Comparison of ENCODE assay signal across 8 cellular contexts in the genomic region with DNA sequence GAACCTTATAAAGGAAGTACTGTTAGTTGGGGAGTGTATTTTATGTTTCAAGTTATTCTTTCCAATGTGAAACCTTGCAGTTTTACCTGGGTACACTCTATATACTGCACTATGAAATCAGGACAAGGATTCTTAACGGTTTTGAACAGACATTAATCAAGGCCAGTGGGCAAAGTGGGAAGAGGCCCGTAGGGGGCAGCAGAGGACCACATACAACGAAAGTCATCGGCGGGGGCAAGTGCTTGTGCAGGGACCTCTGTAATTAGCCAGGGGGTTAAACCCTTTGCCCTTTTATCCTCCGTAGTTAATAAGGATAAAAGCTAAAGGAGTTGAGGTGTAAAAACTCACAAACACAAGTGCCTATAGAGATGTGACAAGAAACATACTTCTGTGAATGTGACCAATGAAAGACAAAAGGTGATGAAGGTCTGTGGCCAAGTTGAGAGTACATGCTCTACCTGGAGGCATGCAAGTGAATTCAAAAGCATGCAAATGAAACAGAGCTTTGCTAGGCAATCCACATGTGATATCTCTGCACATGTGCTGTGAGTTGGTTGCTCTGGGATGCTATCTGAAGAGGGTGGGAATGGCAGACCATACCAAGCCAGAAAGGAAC.
DNase-seq lines count a peak whose midpoint lies in the region; ATAC-seq and TF ChIP-seq lines count a peak whose summit lies in the region.

No MANE protein-coding gene starts in this region.

- peaks cover 6% of the 10 kb centered on the region for H3K27me3 Mint-ChIP-seq in activated CD4-positive, alpha-beta memory T cell treated with anti-CD3 and anti-CD28 coated beads, Interleukin-2, amount 10 ng/mL, durations not matched to agents 7 days and 5 days
- H3K27me3 Mint-ChIP-seq in naive B cell = no peaks in the 10 kb centered on the region

- no peak overlapping the region for H3K4me3 ChIP-seq in AG09309 (ENCODE audit: control insufficient read depth, low read depth, low read length)

- no peaks in the 10 kb centered on the region for H3K4me1 Mint-ChIP-seq in activated CD4-positive, alpha-beta memory T cell treated with anti-CD3 and anti-CD28 coated beads, Interleukin-2, amount 10 ng/mL, durations not matched to agents 7 days and 5 days
- peaks cover 7 to 9% (median 8%) of the 10 kb centered on the region in 3 donors for H3K4me1 Mint-ChIP-seq in naive B cell

- H3K27ac Mint-ChIP-seq in activated CD4-positive, alpha-beta memory T cell treated with anti-CD3 and anti-CD28 coated beads, Interleukin-2, amount 10 ng/mL, durations not matched to agents 7 days and 5 days = no peak overlapping the region
- H3K27ac Mint-ChIP-seq in naive B cell = no peak overlapping the region

- H3K4me3 Mint-ChIP-seq in activated CD4-positive, alpha-beta memory T cell treated with anti-CD3 and anti-CD28 coated beads, Interleukin-2, amount 10 ng/mL, durations not matched to agents 7 days and 5 days = no peak overlapping the region
- peak overlapping the region in 4 of 8 donors; percentile 9 to 40 (median 22) for H3K4me3 Mint-ChIP-seq in naive B cell

- no peak for TF ChIP-seq POLR2A in erythroblast (IDR thresholded peaks at IDR 0.05; ENCODE audit: low read length)

- DNase-seq in AG09309 (ENCODE audit: low read depth) (peak; percentile 1), NCI-H460 (ENCODE audit: extremely low read depth, low read depth) (peak; percentile 30), erythroblast (lab: John Stamatoyannopoulos, UW) (peak; percentile 65 to 83), naive B cell (peak; percentile 65), stromal cell of bone marrow (ENCODE audit: low read depth) (peak; percentile 17)
- peak; percentile 60 for DNase-seq in activated CD4-positive, alpha-beta memory T cell treated with anti-CD3 and anti-CD28 coated beads, Interleukin-2, amount 10 ng/mL, durations not matched to agents 7 days and 5 days

- no peaks in the 10 kb centered on the region for H3K36me3 Mint-ChIP-seq in activated CD4-positive, alpha-beta memory T cell treated with anti-CD3 and anti-CD28 coated beads, Interleukin-2, amount 10 ng/mL, durations not matched to agents 7 days and 5 days (ENCODE audit: low read depth)
- H3K36me3 Mint-ChIP-seq in naive B cell = no peaks in the 10 kb centered on the region

- ATAC-seq in GM18861 (IDR thresholded peaks at IDR 0.05; ENCODE audit: unreplicated experiment) (peak; percentile 80), HG03039 (IDR thresholded peaks at IDR 0.05; ENCODE audit: unreplicated experiment) (peak; percentile 94), naive B cell (ENCODE audit: low read depth in 2 of 2) (peak; percentile 63 to 90)

- POLR2A ChIA-PET in activated CD4-positive, alpha-beta memory T cell treated with anti-CD3 and anti-CD28 coated beads, Interleukin-2, amount 10 ng/mL, durations not matched to agents 7 days and 5 days (lab: Charles Lee) = no interaction called here

- H3K9me3 Mint-ChIP-seq in activated CD4-positive, alpha-beta memory T cell treated with anti-CD3 and anti-CD28 coated beads, Interleukin-2, amount 10 ng/mL, durations not matched to agents 7 days and 5 days = no peaks in the 10 kb centered on the region
- H3K9me3 Mint-ChIP-seq in naive B cell = no peaks in the 10 kb centered on the region

- CTCF ChIA-PET in activated CD4-positive, alpha-beta memory T cell treated with anti-CD3 and anti-CD28 coated beads, Interleukin-2, amount 10 ng/mL, durations not matched to agents 7 days and 5 days (lab: Charles Lee) = interaction anchor here (1.1 kb wide), 1 partner anchor 24 kb away, joined by 5 read pairs; no protein-coding TSS in a partner anchor

- TF ChIP-seq CTCF in AG09309 (IDR thresholded peaks at IDR 0.05; ENCODE audit: control insufficient read depth, insufficient read depth, low read depth, low read length, missing control alignments) = peak; percentile 86

Comparison
In these comparisons a context has a peak if more than half of its experiments do, and no peak if none do; other contexts are left out.
1. DNase-seq: peak in every context shown above with its lines; median percentile 74 in erythroblast; 65 in naive B cell; 60 in activated CD4-positive, alpha-beta memory T cell treated with anti-CD3 and anti-CD28 coated beads, Interleukin-2, amount 10 ng/mL, durations not matched to agents 7 days and 5 days; 30 in NCI-H460; 17 in stromal cell of bone marrow; 1 in AG09309.